Comparison of ENCODE assay signal across 8 cellular contexts in genomic region chr1:111990026-111990877, GRCh38. TPM values are rescaled to one million over a fixed set of nuclear protein-coding genes. Genes with fewer than 3 reads are reported as not detected.
DNase-seq lines count a peak whose midpoint lies in the region; ATAC-seq and TF ChIP-seq lines count a peak whose summit lies in the region.

No MANE protein-coding gene starts in this region.

- 1% methylated on average over 57 to 70 of the region's 72 CpGs for WGBS in lower leg skin, 2 donors

- H3K4me3 ChIP-seq in lower leg skin (ENCODE audit: low read depth, poor library complexity, severe bottlenecking): peak overlapping the region; percentile 44

- peak overlapping the region; percentile 63 for H3K27ac ChIP-seq in temporal lobe (ENCODE audit: low read depth, low read length)

- TF ChIP-seq CTCF in lower leg skin (IDR thresholded peaks at IDR 0.05): no peak

- peaks cover 6% of the 10 kb centered on the region for H3K4me1 Mint-ChIP-seq in central memory CD8-positive, alpha-beta T cell

- TF ChIP-seq POLR2A in lower leg skin (IDR thresholded peaks at IDR 0.05): no peak

- ATAC-seq in central memory CD8-positive, alpha-beta T cell (replicated peaks; ENCODE audit: extremely low read depth, poor library complexity, severe bottlenecking): no peak
- no peak for ATAC-seq in HG03457 (IDR thresholded peaks at IDR 0.05; ENCODE audit: unreplicated experiment)
- ATAC-seq in GM19035 (IDR thresholded peaks at IDR 0.05; ENCODE audit: unreplicated experiment): no peak

- peak overlapping the region; percentile 67 for H3K4me3 Mint-ChIP-seq in central memory CD8-positive, alpha-beta T cell

- intact Hi-C loops in lower leg skin (cut with DNase I; ENCODE audit: low total_unique reads): loop anchor here (10.0 kb wide), 1 partner anchor 195 kb away; no protein-coding TSS in a partner anchor

- H3K27me3 Mint-ChIP-seq in central memory CD8-positive, alpha-beta T cell: peaks cover 89% of the 10 kb centered on the region

- H3K36me3 Mint-ChIP-seq in central memory CD8-positive, alpha-beta T cell (ENCODE audit: insufficient read depth): no peaks in the 10 kb centered on the region

- H3K27ac Mint-ChIP-seq in central memory CD8-positive, alpha-beta T cell (ENCODE audit: low read depth): no peak overlapping the region

- no peaks in the 10 kb centered on the region for H3K9me3 Mint-ChIP-seq in central memory CD8-positive, alpha-beta T cell

- DNase-seq in COR-L47 (lab: John Stamatoyannopoulos, UW) (peak; percentile 20), NCI-H146 (lab: John Stamatoyannopoulos, UW) (peak; percentile 67), lower leg skin (ENCODE audit: low spot score in 2 of 2) (peak in 1 of 2 donors; percentile 86), NCI-H774 (lab: John Stamatoyannopoulos, UW) (no peak)
- no peak for DNase-seq in central memory CD8-positive, alpha-beta T cell (ENCODE audit: low spot score in 2 of 2)

RNA-seq across cellular contexts. Expression of gene KCND3, which starts 0.8 kb away (rescaled TPM):
- total RNA-seq in lower leg skin (10 to 100 TPM in 2 of 4 donors, 1 to 10 TPM in 2; 7.4 to 20.4 (median 9.8) TPM), temporal lobe (13.0 TPM)

Comparison
In these comparisons a context has a peak if more than half of its experiments do, and no peak if none do; other contexts are left out.
1. DNase-seq: peak in COR-L47 (single experiment) and NCI-H146 (single experiment); none in central memory CD8-positive, alpha-beta T cell (0 of 2) and NCI-H774 (single experiment).